Comparison of ENCODE assay signal across 11 cellular contexts in the genomic region with DNA sequence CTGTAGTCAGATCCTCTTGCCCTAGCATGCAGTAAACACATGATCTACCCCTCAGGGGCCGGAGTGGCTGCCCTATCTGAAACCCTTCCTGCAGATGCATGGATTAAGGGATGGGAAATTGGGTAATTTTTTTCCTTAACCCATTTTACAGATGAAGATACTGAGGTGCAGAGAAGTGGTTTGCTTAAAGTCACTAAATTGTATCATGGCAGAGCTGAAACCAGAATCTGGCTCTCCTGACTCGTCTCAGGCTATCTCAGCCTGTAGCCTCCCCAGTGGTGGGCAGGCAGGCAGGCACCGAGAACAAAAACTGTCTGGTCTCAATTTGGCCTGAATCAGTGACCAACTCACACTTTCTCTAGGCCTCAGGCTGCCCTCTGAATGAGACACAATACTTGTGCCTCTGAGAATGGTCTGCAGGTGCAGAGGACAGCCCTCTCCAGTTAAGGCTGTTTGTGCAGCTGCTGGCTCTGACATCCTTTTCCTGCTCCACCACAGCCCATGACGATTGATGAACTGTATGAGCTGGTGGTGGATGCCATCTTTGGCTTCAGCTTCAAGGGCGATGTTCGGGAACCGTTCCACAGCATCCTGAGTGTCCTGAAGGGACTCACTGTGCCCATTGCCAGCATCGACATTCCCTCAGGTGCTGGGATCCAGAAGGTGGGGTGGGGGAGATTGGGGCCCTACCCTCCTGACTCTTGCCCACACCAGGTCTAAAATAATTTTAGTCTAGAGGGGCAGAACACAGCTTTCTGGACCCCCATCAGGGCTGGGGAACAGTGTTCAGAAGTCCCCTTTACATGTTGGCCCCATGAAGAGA. TPM values are rescaled to one million over a fixed set of nuclear protein-coding genes. Genes with fewer than 3 reads are reported as not detected.
DNase-seq lines count a peak whose midpoint lies in the region; ATAC-seq and TF ChIP-seq lines count a peak whose summit lies in the region.
"Had no signal": no experiment of that assay in that cellular context is flagged by ENCODE, and none has a peak within 500 bp of the region (broad histone marks: within the 10 kb centered on the region; RNA-seq: fewer than 3 reads in every experiment).

No MANE protein-coding gene starts in this region.

- peaks cover 4% of the 10 kb centered on the region for H3K36me3 Mint-ChIP-seq in brain

- H3K9me3 Mint-ChIP-seq in brain: no peaks in the 10 kb centered on the region

- peak overlapping the region; percentile 81 to 93 (median 91) for H3K4me3 Mint-ChIP-seq in brain

- DNase-seq in DMS153 (lab: John Stamatoyannopoulos, UW): peak; percentile 29
- no peak for DNase-seq in DMS153 treated with DMSO at 0.1 percent for 48 hours (lab: John Stamatoyannopoulos, UW; ENCODE audit: unreplicated experiment)
- DNase-seq in NCI-H510A (lab: John Stamatoyannopoulos, UW): peak; percentile 72
- DNase-seq in pulmonary artery endothelial cell (ENCODE audit: low read depth, low spot score): peak; percentile 47
- no peak for DNase-seq in stimulated activated CD4-positive, alpha-beta T cell treated with anti-CD3 and anti-CD28 coated beads, Interleukin-2, amount 100 ng/mL, for 24 hours
- DNase-seq: right cardiac atrium, tibial artery had no signal

- no peaks in the 10 kb centered on the region for H3K27me3 Mint-ChIP-seq in brain

- TF ChIP-seq CTCF in brain (conservative IDR thresholded peaks at IDR 0.05): no peak

- H3K4me1 Mint-ChIP-seq in brain: peaks cover 45% of the 10 kb centered on the region

- peak overlapping the region; percentile 70 to 88 (median 79) for H3K27ac Mint-ChIP-seq in brain

- ATAC-seq in HG03460 (IDR thresholded peaks at IDR 0.05; ENCODE audit: unreplicated experiment): no peak
- no peak for ATAC-seq in HG03045 (IDR thresholded peaks at IDR 0.05; ENCODE audit: unreplicated experiment)

RNA-seq across cellular contexts. Expression of a gene that starts 1.5 kb away (rescaled TPM):
- polyA plus RNA-seq in brain (ENCODE audit: insufficient read depth, low read depth, low replicate concordance): 133 TPM
- 97.7 and 126 TPM in 2 replicates for total RNA-seq in pulmonary artery endothelial cell

RNA-seq across cellular contexts. Expression of a gene that starts 8.2 kb away (rescaled TPM):
- polyA plus RNA-seq in brain (ENCODE audit: insufficient read depth, low read depth, low replicate concordance): 11.5 TPM
- total RNA-seq in pulmonary artery endothelial cell: 27.2 and 45.6 TPM in 2 replicates

RNA-seq across cellular contexts. Expression of a gene that starts 13.6 kb away (rescaled TPM):
- polyA plus RNA-seq in brain (ENCODE audit: insufficient read depth, low read depth, low replicate concordance): not detected
- not detected in 2 replicates for total RNA-seq in pulmonary artery endothelial cell
- total RNA-seq: glomerular endothelial cell, right cardiac atrium had no signal
- polyA plus RNA-seq: right cardiac atrium had no signal

RNA-seq across cellular contexts. Expression of a gene that starts 20.8 kb away (rescaled TPM):
- 16.6 TPM for polyA plus RNA-seq in brain (ENCODE audit: insufficient read depth, low read depth, low replicate concordance)
- total RNA-seq in pulmonary artery endothelial cell: 19.1 and 37.9 TPM in 2 replicates

RNA-seq across cellular contexts. Expression of a gene that starts 26.1 kb away (rescaled TPM):
- polyA plus RNA-seq in brain (ENCODE audit: insufficient read depth, low read depth, low replicate concordance): 69.6 TPM
- total RNA-seq in pulmonary artery endothelial cell: not detected in 2 replicates
- total RNA-seq: glomerular endothelial cell had no signal

Comparison
In these comparisons a context has a peak if more than half of its experiments do, and no peak if none do; other contexts are left out.
1. DNase-seq: peak in DMS153 (single experiment), NCI-H510A (single experiment) and pulmonary artery endothelial cell (single experiment); none in DMS153 treated with DMSO at 0.1 percent for 48 hours (single experiment) and stimulated activated CD4-positive, alpha-beta T cell treated with anti-CD3 and anti-CD28 coated beads, Interleukin-2, amount 100 ng/mL, for 24 hours (0 of 2).